17 cellular contexts compared by ENCODE assay signal in genomic region chr2:226692521-226693126, GRCh38.
"Had no signal": no experiment of that assay in that cellular context is flagged by ENCODE, and none has a peak within 500 bp of the region (broad histone marks: within the 10 kb centered on the region; RNA-seq: fewer than 3 reads in every experiment).

No MANE protein-coding gene starts in this region.

- ATAC-seq: mucosa of descending colon; naive thymus-derived CD8-positive, alpha-beta T cell had no signal

- H3K27ac ChIP-seq: coronary artery, neutrophil, sigmoid colon, skin epidermis, stomach, thoracic aorta, transverse colon had no signal

- DNase-seq: effector CD4-positive, alpha-beta T cell; endodermal cell; heart left ventricle; hippocampal formation; kidney glomerular epithelial cell; mucosa of descending colon; naive thymus-derived CD8-positive, alpha-beta T cell; sigmoid colon; stimulated activated CD4-positive, alpha-beta T cell treated with anti-CD3 and anti-CD28 coated beads, Interleukin-12 subunit alpha, Interleukin-12 subunit beta, amount 100 ng/mL, for 4 hours; stimulated activated naive CD4-positive, alpha-beta T cell; stomach; substantia nigra; transverse colon had no signal

- H3K36me3 ChIP-seq: heart left ventricle, neutrophil, sigmoid colon, stomach, thoracic aorta, transverse colon had no signal

- H3K4me3 ChIP-seq: coronary artery, heart left ventricle, mucosa of descending colon, sigmoid colon, skin epidermis, stomach, thoracic aorta, transverse colon had no signal

- H3K9me3 ChIP-seq: mucosa of descending colon, neutrophil, sigmoid colon, stomach, thoracic aorta, transverse colon had no signal

- H3K27me3 ChIP-seq: heart left ventricle, sigmoid colon, stomach, transverse colon had no signal
